Comparison of ENCODE assay signal across 10 cellular contexts in the genomic region with DNA sequence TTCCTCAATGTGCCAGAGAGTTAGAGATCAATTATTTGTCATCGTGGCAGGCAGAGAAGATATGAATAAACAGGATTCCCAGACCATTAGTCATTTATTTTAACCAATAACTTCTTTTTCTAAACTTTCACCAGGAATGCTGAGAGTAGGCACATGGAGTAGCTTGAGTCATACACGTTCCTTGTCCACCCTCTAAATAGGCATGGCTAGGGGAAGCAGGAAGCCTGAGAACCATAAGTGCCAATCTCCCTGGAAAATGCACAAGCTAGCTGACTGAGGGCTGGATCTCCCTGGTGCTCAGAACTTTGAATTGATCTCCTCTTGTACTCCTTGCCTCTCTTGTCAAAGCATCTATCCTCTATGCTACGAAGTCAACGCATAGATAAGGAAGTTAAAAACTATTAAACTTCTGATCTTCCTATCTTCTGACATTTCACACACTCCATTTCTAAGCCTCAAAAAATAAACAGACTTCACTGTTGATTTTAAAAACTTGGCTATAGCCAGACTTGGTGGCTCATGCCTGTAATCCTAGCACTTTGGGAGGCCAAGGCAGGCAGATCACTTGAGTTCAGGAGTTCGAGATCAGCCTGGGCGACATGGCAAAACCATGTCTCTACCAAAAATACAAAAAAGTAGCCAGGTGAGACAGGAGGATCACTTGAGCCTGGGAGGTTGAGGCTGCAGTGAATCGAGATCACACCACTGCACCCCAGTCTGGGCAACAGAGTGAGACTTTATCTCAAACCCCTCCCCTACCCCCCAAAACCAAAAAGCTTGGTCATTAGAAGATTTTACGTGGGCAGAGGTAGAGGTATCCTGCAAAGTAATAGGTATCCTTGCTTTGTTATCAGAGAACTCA. TPM values are rescaled to one million over a fixed set of nuclear protein-coding genes. Genes with fewer than 3 reads are reported as not detected.
DNase-seq lines count a peak whose midpoint lies in the region; ATAC-seq, FAIRE-seq and TF ChIP-seq lines count a peak whose summit lies in the region.
"Had no signal": no experiment of that assay in that cellular context is flagged by ENCODE, and none has a peak within 500 bp of the region (broad histone marks: within the 10 kb centered on the region; RNA-seq: fewer than 3 reads in every experiment).

No MANE protein-coding gene starts in this region.

- H2AFZ ChIP-seq in HepG2 (ENCODE audit: low read length): no peak overlapping the region

- TF ChIP-seq CTCF in brain microvascular endothelial cell (IDR thresholded peaks at IDR 0.05; ENCODE audit: low read depth, low read length, missing control alignments) (no peak), HepG2 (CRISPR knock-in tag; IDR thresholded peaks at IDR 0.05) (no peak)

- H3K36me3 ChIP-seq in brain microvascular endothelial cell (replicated peaks) (no peaks in the 10 kb centered on the region), HepG2 (replicated peaks in 1 of 2; ENCODE audit: control insufficient read depth in 1 of 2, insufficient read depth in 2 of 2, low read length in 2 of 2) (no peaks in the 10 kb centered on the region)

- H4K20me1 ChIP-seq in HepG2 (ENCODE audit: insufficient read depth, low read length): no peaks in the 10 kb centered on the region

- peaks cover 5% of the 10 kb centered on the region; the same call in 1 of the 2 replicates for H3K4me1 ChIP-seq in HepG2 (ENCODE audit: insufficient read depth, low read length)

- no peaks in the 10 kb centered on the region for H3K79me2 ChIP-seq in HepG2 (ENCODE audit: insufficient read depth, low read length)

- in situ Hi-C loops in brain microvascular endothelial cell (cut with HindIII; ENCODE audit: low pct_ligation_motif_present, low sequenced_read_pairs): loop anchor here (25.0 kb wide), 1 partner anchor 245 kb away; a partner anchor contains a TSS
- in situ Hi-C loops in HepG2 (cut with HindIII; ENCODE audit: extremely low pct_ligation_motif_present, low pct_unique_long_range_greater_than_20kb): no loop called here

- intact Hi-C loops in HepG2 (cut with micrococcal nuclease; ENCODE audit: unreplicated experiment): no loop called here

- H3K27me3 ChIP-seq in brain microvascular endothelial cell (replicated peaks) (no peaks in the 10 kb centered on the region), HepG2 (ENCODE audit: control insufficient read depth in 1 of 2, insufficient read depth in 2 of 2, low read length in 2 of 2) (peaks cover 2 to 21% of the 10 kb centered on the region in 2 experiments; a peak in 2 of 5 replicates)

- no peak for FAIRE-seq in HepG2 (lab: Jason Lieb, UNC)

- POLR2A ChIA-PET in HepG2 (lab: Yijun Ruan, JAX): no interaction called here

- H3K4me3 ChIP-seq in brain microvascular endothelial cell (ENCODE audit: low read depth, low read length): no peak overlapping the region
- no peak overlapping the region for H3K4me3 ChIP-seq in HepG2 (replicated peaks in 1 of 3; ENCODE audit: insufficient read depth in 1 of 3, low read depth in 2 of 3, low read length in 3 of 3)

- no peak for TF ChIP-seq RAD21 in HepG2 (CRISPR knock-in tag; IDR thresholded peaks at IDR 0.05)

- TF ChIP-seq EP300 in HepG2 (IDR thresholded peaks at IDR 0.05; ENCODE audit: low read depth in 2 of 2, low read length in 2 of 2): no peak
- no peak for TF ChIP-seq EP300 in HepG2 (CRISPR knock-in tag; IDR thresholded peaks at IDR 0.05; ENCODE audit: borderline replicate concordance)

- peak overlapping the region; percentile 90 for H3K27ac ChIP-seq in brain microvascular endothelial cell
- no peak overlapping the region for H3K27ac ChIP-seq in HepG2 (ENCODE audit: extremely low read length, insufficient read depth, low read length)
- H3K27ac ChIP-seq: C4-2B had no signal

- no peak for TF ChIP-seq POLR2A in HepG2 (IDR thresholded peaks at IDR 0.05; ENCODE audit: insufficient read depth in 1 of 2, low read depth in 2 of 2, low read length in 2 of 2)

- no peak overlapping the region for H3K4me2 ChIP-seq in HepG2 (ENCODE audit: low read depth, low read length)

- ATAC-seq in HepG2 (no peak), HG03378 (IDR thresholded peaks at IDR 0.05; ENCODE audit: unreplicated experiment) (no peak)

- DNase-seq in A172 (ENCODE audit: low spot score) (peak; percentile 97), HS-5 (ENCODE audit: low read depth) (peak; percentile 90), brain microvascular endothelial cell (peak; percentile 95), HepG2 (ENCODE audit: low spot score) (peak; percentile 10), NCI-H524 (lab: John Stamatoyannopoulos, UW) (no peak), occipital lobe (lab: John Stamatoyannopoulos, UW) (no peak), NCI-H774 (lab: John Stamatoyannopoulos, UW) (no peak)
- DNase-seq: NCI-H526 had no signal

- BruUV-seq in HepG2 (replicated peaks; lab: Mats Ljungman, UMichigan): no TSS peak

- H3K9me3 ChIP-seq in HepG2 (ENCODE audit: low read length): no peaks in the 10 kb centered on the region

- H3K9ac ChIP-seq in HepG2 (ENCODE audit: insufficient read depth, low read depth, low read length): no peak overlapping the region

- CTCF ChIA-PET in HepG2 (lab: Yijun Ruan, JAX; ENCODE audit: low intra/inter-chr PET ratio, low total read pairs): no interaction called here

- 20% methylated on average over 8 of the region's 8 CpGs for WGBS in HepG2 (ENCODE audit: low lambda C conversion rate)

TF ChIP-seq in HepG2, 621 proteins besides CTCF, POLR2A, EP300 and RAD21:
- no peak for TF ChIP-seq ZNF607 (CRISPR knock-in tag; IDR thresholded peaks at IDR 0.05; ENCODE audit: borderline replicate concordance)
- TF ChIP-seq, protein P1, sequence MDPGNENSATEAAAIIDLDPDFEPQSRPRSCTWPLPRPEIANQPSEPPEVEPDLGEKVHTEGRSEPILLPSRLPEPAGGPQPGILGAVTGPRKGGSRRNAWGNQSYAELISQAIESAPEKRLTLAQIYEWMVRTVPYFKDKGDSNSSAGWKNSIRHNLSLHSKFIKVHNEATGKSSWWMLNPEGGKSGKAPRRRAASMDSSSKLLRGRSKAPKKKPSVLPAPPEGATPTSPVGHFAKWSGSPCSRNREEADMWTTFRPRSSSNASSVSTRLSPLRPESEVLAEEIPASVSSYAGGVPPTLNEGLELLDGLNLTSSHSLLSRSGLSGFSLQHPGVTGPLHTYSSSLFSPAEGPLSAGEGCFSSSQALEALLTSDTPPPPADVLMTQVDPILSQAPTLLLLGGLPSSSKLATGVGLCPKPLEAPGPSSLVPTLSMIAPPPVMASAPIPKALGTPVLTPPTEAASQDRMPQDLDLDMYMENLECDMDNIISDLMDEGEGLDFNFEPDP (CRISPR knock-in tag; conservative IDR thresholded peaks at IDR 0.05): 0 out of 2 replicates have a peak, but pooled peaks have one; percentile 24
TF ChIP-seq in HepG2: peak in this region for 1.

RNA-seq across cellular contexts. Expression of a gene that starts 11.8 kb away (rescaled TPM):
- total RNA-seq in A172 (2014; rRNA removed; shearing (Covaris generic)): 1.9 and 3.9 TPM in 2 replicates
- not detected in 2 replicates for total RNA-seq in HepG2 (2016; rRNA removed; fragmentation: Illumina TruSeq; extraction: Trizol)
- total RNA-seq in HepG2 (2016; cell fraction: cytosol; rRNA removed; fragmentation: Illumina TruSeq; extraction: Trizol; ENCODE audit: low read depth): not detected in 2 replicates
- total RNA-seq in HepG2 (2016; cell fraction: insoluble cytoplasmic fraction; rRNA removed; fragmentation: Illumina TruSeq; extraction: Trizol): not detected in 2 replicates
- total RNA-seq in HepG2 (2016; cell fraction: membrane; rRNA removed; fragmentation: Illumina TruSeq; extraction: Trizol): not detected in 2 replicates
- total RNA-seq in HepG2 (2016; cell fraction: nucleus; rRNA removed; fragmentation: Illumina TruSeq; extraction: Trizol): not detected in 2 replicates
- polyA plus RNA-seq in HepG2 (2011; rRNA removed): not detected in 2 replicates
- not detected in 2 replicates for polyA plus RNA-seq in HepG2 (2011; cell fraction: cytosol; rRNA removed)
- polyA plus RNA-seq in HepG2 (2011; cell fraction: nucleus; rRNA removed): not detected in 2 replicates
- not detected in 2 replicates for polyA plus RNA-seq in HepG2 (2012)
- not detected in 2 replicates for polyA plus RNA-seq in HepG2 (2016; cell fraction: cytosol; fragmentation: Illumina TruSeq; extraction: Trizol; ENCODE audit: low read depth)
- polyA plus RNA-seq in HepG2 (2016; cell fraction: insoluble cytoplasmic fraction; fragmentation: Illumina TruSeq; extraction: Trizol; ENCODE audit: low read depth): not detected in 2 replicates
- not detected in 2 replicates for polyA plus RNA-seq in HepG2 (2016; cell fraction: membrane; fragmentation: Illumina TruSeq; extraction: Trizol; ENCODE audit: low read depth)
- not detected in 2 replicates for polyA plus RNA-seq in HepG2 (2016; cell fraction: nucleus; fragmentation: Illumina TruSeq; extraction: Trizol; ENCODE audit: insufficient read depth, low read depth)
- polyA minus RNA-seq in HepG2 (2011; rRNA and poly(A)+ RNA removed; ENCODE audit: low replicate concordance): 0.42 TPM in 1 of 2 replicates, not detected in the other
- not detected in 2 replicates for polyA minus RNA-seq in HepG2 (2011; cell fraction: cytosol; rRNA and poly(A)+ RNA removed)
- not detected in 2 replicates for polyA minus RNA-seq in HepG2 (2011; cell fraction: nucleus; rRNA and poly(A)+ RNA removed)
- total RNA-seq in occipital lobe: 2.5 TPM

Comparison
In these comparisons a context has a peak if more than half of its experiments do, and no peak if none do; other contexts are left out.
1. DNase-seq: peak in A172 (single experiment), HS-5 (single experiment), brain microvascular endothelial cell (single experiment) and HepG2 (single experiment); none in NCI-H524 (0 of 2), occipital lobe (single experiment) and NCI-H774 (single experiment).